In the genomic region with DNA sequence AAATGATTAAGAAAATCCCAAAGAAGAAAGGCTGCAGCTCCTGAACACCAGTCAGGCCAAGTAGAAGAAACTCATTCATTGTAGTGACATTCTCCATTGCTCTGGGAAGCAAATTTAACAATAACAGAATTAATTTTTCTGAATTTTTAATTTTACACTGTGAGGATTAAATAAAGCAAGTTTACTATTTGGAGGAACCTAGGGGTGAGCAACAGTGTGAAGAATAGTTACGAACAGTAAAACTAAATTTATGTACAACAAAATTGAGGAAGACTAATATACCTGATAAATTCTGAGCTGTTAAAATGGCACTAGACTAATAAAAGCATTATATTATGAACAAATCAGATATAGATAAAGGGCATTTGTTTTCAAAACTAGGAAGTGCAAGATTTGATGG, we compare ENCODE assay signal across 38 cellular contexts. TPM values are rescaled to one million over a fixed set of nuclear protein-coding genes. Genes with fewer than 3 reads are reported as not detected.
"Had no signal": no experiment of that assay in that cellular context is flagged by ENCODE, and none has a peak within 500 bp of the region (broad histone marks: within the 10 kb centered on the region; RNA-seq: fewer than 3 reads in every experiment).

A gene with protein sequence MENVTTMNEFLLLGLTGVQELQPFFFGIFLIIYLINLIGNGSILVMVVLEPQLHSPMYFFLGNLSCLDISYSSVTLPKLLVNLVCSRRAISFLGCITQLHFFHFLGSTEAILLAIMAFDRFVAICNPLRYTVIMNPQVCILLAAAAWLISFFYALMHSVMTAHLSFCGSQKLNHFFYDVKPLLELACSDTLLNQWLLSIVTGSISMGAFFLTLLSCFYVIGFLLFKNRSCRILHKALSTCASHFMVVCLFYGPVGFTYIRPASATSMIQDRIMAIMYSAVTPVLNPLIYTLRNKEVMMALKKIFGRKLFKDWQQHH (minus strand): TSS at position 101 of the 400 bp plus-strand sequence. CDS start 4 bp downstream, at position 97.

- H3K4me3 ChIP-seq: MG63 had no signal

- DNase-seq: Karpas-422, Kasumi-1, KG1, MG63, MM.1S, MV-4-11, NCI-H1048, NCI-H1092, NCI-H1092 treated with DMSO at 0.1 percent for 48 hours, NCI-H1105, NCI-H1105 treated with DMSO at 0.1 percent for 48 hours, NCI-H1417, NCI-H1417 treated with DMSO at 0.1 percent for 48 hours, NCI-H1436, NCI-H1436 treated with DMSO at 0.1 percent for 48 hours, NCI-H146, NCI-H1694, NCI-H1694 treated with DMSO at 0.1 percent for 48 hours, NCI-H187, NCI-H187 treated with DMSO at 0.1 percent for 48 hours, NCI-H1930, NCI-H2029, NCI-H2029 treated with DMSO at 0.1 percent for 48 hours, NCI-H2081, NCI-H2107, NCI-H2171, NCI-H2171 treated with DMSO at 0.1 percent for 48 hours, NCI-H2227 treated with DMSO at 0.1 percent for 48 hours, NCI-H226, NCI-H345, NCI-H446, NCI-H446 treated with DMSO at 0.1 percent for 48 hours, NCI-H510A had no signal

- H3K9ac ChIP-seq: KMS-11 had no signal

- H3K27me3 ChIP-seq: MG63 had no signal

- H3K27ac ChIP-seq: KMS-11 had no signal

- H3K4me2 ChIP-seq: KMS-11 had no signal

- H3K9me3 ChIP-seq: MG63 had no signal

- H3K36me3 ChIP-seq: MG63 had no signal

RNA-seq across cellular contexts. Expression of the gene that starts here (rescaled TPM):
- total RNA-seq: LHCN-M2, M059J, MCF 10A, NCI-H460 had no signal
